10 cellular contexts compared by ENCODE assay signal in the genomic region with DNA sequence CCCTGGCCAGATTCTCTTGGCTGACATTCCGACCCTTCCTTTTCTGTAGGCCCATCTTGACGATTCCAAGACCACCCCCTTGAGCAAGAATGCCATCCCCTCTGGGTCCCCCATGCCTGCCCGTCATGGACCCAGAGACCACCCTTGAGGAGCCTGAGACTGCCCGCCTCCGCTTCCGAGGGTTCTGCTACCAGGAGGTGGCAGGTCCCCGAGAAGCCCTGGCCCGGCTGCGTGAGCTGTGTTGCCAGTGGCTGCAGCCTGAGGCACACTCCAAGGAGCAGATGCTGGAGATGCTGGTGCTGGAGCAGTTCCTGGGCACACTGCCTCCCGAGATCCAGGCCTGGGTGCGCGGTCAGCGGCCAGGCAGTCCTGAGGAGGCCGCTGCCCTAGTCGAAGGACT. TPM values are rescaled to one million over a fixed set of nuclear protein-coding genes. Genes with fewer than 3 reads are reported as not detected.
DNase-seq lines count a peak whose midpoint lies in the region; ATAC-seq, FAIRE-seq and TF ChIP-seq lines count a peak whose summit lies in the region.
"Had no signal": no experiment of that assay in that cellular context is flagged by ENCODE, and none has a peak within 500 bp of the region (broad histone marks: within the 10 kb centered on the region; RNA-seq: fewer than 3 reads in every experiment).

No MANE protein-coding gene starts in this region.

- peaks cover 4% of the 10 kb centered on the region; the same call in 1 of the 2 replicates for H3K36me3 ChIP-seq in KMS-11 (ENCODE audit: insufficient read depth)

- TF ChIP-seq POLR2A in A549 (IDR thresholded peaks at IDR 0.05; ENCODE audit: low read length), result no peak

- ATAC-seq in A549 (no peak), natural killer cell (no peak), GM19023 (IDR thresholded peaks at IDR 0.05; ENCODE audit: unreplicated experiment) (no peak)

- 91% methylated on average over 14 of the region's 15 CpGs for WGBS in A549 (ENCODE audit: missing lambda C conversion rate)

- POLR2A ChIA-PET in A549 (lab: Yijun Ruan, JAX), result interaction anchor here (1.0 kb wide), 1 partner anchor 42 kb away, joined by 3 read pairs; the partner anchor contains the start of gene ZBTB45

- H3K4me3 ChIP-seq in A549 (peak overlapping the region; percentile 57), KMS-11 (IDR thresholded peaks at IDR 0.05; ENCODE audit: insufficient read depth, low read depth, low read length) (no peak overlapping the region)

- H3K27ac Mint-ChIP-seq in dendritic cell treated with granulocyte-macrophage colony-stimulating factor and Interleukin-4, amounts not matched to agents 40 ng/mL and 50 ng/mL, for 4 days, result peak overlapping the region; percentile 97
- peak overlapping the region; percentile 94 to 99 for H3K27ac Mint-ChIP-seq in natural killer cell

- H3K27ac ChIP-seq in A549 (peak overlapping the region; percentile 76 to 93; a peak in 5 of 6 replicates), KMS-11 (no peak overlapping the region)

- no peaks in the 10 kb centered on the region for H3K79me2 ChIP-seq in KMS-11 (ENCODE audit: insufficient read depth, low read depth)

- no peaks in the 10 kb centered on the region for H4K20me1 ChIP-seq in KMS-11 (ENCODE audit: insufficient read depth)

- H3K4me2 ChIP-seq in A549, result peak overlapping the region; percentile 91
- H3K4me2 ChIP-seq in KMS-11, result peak overlapping the region; percentile 76

- H3K36me3 Mint-ChIP-seq in dendritic cell treated with granulocyte-macrophage colony-stimulating factor and Interleukin-4, amounts not matched to agents 40 ng/mL and 50 ng/mL, for 4 days (ENCODE audit: low read depth), result peaks cover 65% of the 10 kb centered on the region
- H3K36me3 Mint-ChIP-seq in natural killer cell, result no peaks in the 10 kb centered on the region

- TF ChIP-seq CTCF in A549 (IDR thresholded peaks at IDR 0.05) (no peak), KMS-11 (conservative IDR thresholded peaks at IDR 0.05; ENCODE audit: low read depth, low read length) (no peak), natural killer cell (IDR thresholded peaks at IDR 0.05) (no peak)

- H3K9me3 ChIP-seq in A549, result no peaks in the 10 kb centered on the region

- H3K9me3 Mint-ChIP-seq in dendritic cell treated with granulocyte-macrophage colony-stimulating factor and Interleukin-4, amounts not matched to agents 40 ng/mL and 50 ng/mL, for 4 days, result no peaks in the 10 kb centered on the region
- H3K9me3 Mint-ChIP-seq in natural killer cell, result no peaks in the 10 kb centered on the region

- H2AFZ ChIP-seq in KMS-11 (ENCODE audit: low read depth), result no peak overlapping the region

- CTCF ChIA-PET in A549 (lab: Yijun Ruan, JAX), result interaction anchor here (1.3 to 5.2 kb wide), 2 partner anchors 23 to 42 kb away, joined by 3 to 39 read pairs; partner anchors contain the start of gene ZBTB45

- H3K4me1 ChIP-seq in A549, result peaks cover 14% of the 10 kb centered on the region; the same call in 2 of the 3 replicates
- H3K4me1 ChIP-seq in KMS-11 (ENCODE audit: low read depth, poor library complexity, severe bottlenecking), result peaks cover 16% of the 10 kb centered on the region

- H3K4me3 Mint-ChIP-seq in dendritic cell treated with granulocyte-macrophage colony-stimulating factor and Interleukin-4, amounts not matched to agents 40 ng/mL and 50 ng/mL, for 4 days, result peak overlapping the region; percentile 92
- peak overlapping the region; percentile 93 for H3K4me3 Mint-ChIP-seq in natural killer cell

- no peak for FAIRE-seq in A549 (lab: Jason Lieb, UNC)

- intact Hi-C loops in dendritic cell treated with granulocyte-macrophage colony-stimulating factor and Interleukin-4, amounts not matched to agents 40 ng/mL and 50 ng/mL, for 4 days (cut with micrococcal nuclease), result loop anchor here (5.0 kb wide), 1 partner anchor 150 kb away; the partner anchor contains the start of gene ZSCAN22
- intact Hi-C loops in natural killer cell (cut with micrococcal nuclease), result no loop called here

- H3K4me1 Mint-ChIP-seq in dendritic cell treated with granulocyte-macrophage colony-stimulating factor and Interleukin-4, amounts not matched to agents 40 ng/mL and 50 ng/mL, for 4 days (ENCODE audit: low read depth), result peaks cover 26% of the 10 kb centered on the region
- H3K4me1 Mint-ChIP-seq in natural killer cell, result peaks cover 8 to 18% of the 10 kb centered on the region in 2 donors

- H3K27me3 ChIP-seq in KMS-11 (ENCODE audit: insufficient read depth, low read depth), result no peaks in the 10 kb centered on the region

- TF ChIP-seq EP300 in A549 (IDR thresholded peaks at IDR 0.05), result no peak

- H3K9ac ChIP-seq in KMS-11, result peak overlapping the region; percentile 49; the same call in 1 of the 2 replicates

- DNase-seq in A549 (ENCODE audit: low read depth in 1 of 2, low spot score in 1 of 2) (no peak), natural killer cell (no peak), RPMI8226 (no peak), GOT3 (lab: John Stamatoyannopoulos, UW) (no peak), NCI-H2029 treated with DMSO at 0.1 percent for 48 hours (lab: John Stamatoyannopoulos, UW) (no peak)
- DNase-seq: NCI-H446; stimulated activated naive CD4-positive, alpha-beta T cell had no signal

- no peaks in the 10 kb centered on the region for H3K27me3 Mint-ChIP-seq in dendritic cell treated with granulocyte-macrophage colony-stimulating factor and Interleukin-4, amounts not matched to agents 40 ng/mL and 50 ng/mL, for 4 days
- H3K27me3 Mint-ChIP-seq in natural killer cell (ENCODE audit: low read depth in 2 of 2), result no peaks in the 10 kb centered on the region

- TF ChIP-seq RAD21 in A549 (conservative IDR thresholded peaks at IDR 0.05 in 1 of 2, IDR thresholded peaks at IDR 0.05 in 1 of 2), result no peak

TF ChIP-seq in A549, 52 proteins besides CTCF, POLR2A, EP300 and RAD21:
- TF ChIP-seq JUN (IDR thresholded peaks at IDR 0.05) (no peak), RFX5 (IDR thresholded peaks at IDR 0.05) (no peak), PHF8 (IDR thresholded peaks at IDR 0.05; ENCODE audit: borderline replicate concordance, low read depth) (no peak), HOXB13 (CRISPR knock-in tag; IDR thresholded peaks at IDR 0.05; ENCODE audit: low read depth) (no peak), EHF (CRISPR knock-in tag; IDR thresholded peaks at IDR 0.05) (no peak), KDM1A (IDR thresholded peaks at IDR 0.05; ENCODE audit: low read depth) (no peak), HDAC2 (IDR thresholded peaks at IDR 0.05) (no peak)

RNA-seq across cellular contexts. Expression of gene ZNF446, which starts 1.0 kb away (rescaled TPM):
- polyA plus RNA-seq in A549 (2011; rRNA removed) (6.2 and 7.4 TPM in 2 replicates), A549 (2017; fragmentation: RNase III; extraction: RNeasy Plus Mini Kit Qiagen cat#74134 plus additional on column Dnase treatment) (9.9 to 12.5 TPM (median 11.0 TPM) in 3 replicates)
- 10.7 and 14.7 TPM in 2 replicates for polyA plus RNA-seq in A549 (2012; cell fraction: cytosol; rRNA removed)
- polyA plus RNA-seq in A549 (2012; cell fraction: nucleus; rRNA removed), result 32.2 and 37.8 TPM in 2 replicates
- 9.3 and 9.9 TPM in 2 replicates for polyA minus RNA-seq in A549 (2011; rRNA and poly(A)+ RNA removed)
- 10 to 100 TPM; 11.9 to 14.5 (median 13.5) TPM for total RNA-seq in natural killer cell

RNA-seq across cellular contexts. Expression of gene ZNF324, which starts 10.2 kb away (rescaled TPM):
- polyA plus RNA-seq in A549 (2011; rRNA removed), result 3.0 and 3.1 TPM in 2 replicates
- 3.6 and 5.1 TPM in 2 replicates for polyA plus RNA-seq in A549 (2012; cell fraction: cytosol; rRNA removed)
- 6.9 and 10.0 TPM in 2 replicates for polyA plus RNA-seq in A549 (2012; cell fraction: nucleus; rRNA removed)
- polyA plus RNA-seq in A549 (2017; fragmentation: RNase III; extraction: RNeasy Plus Mini Kit Qiagen cat#74134 plus additional on column Dnase treatment), result 6.4 to 6.9 TPM (median 6.9 TPM) in 3 replicates
- 8.1 and 9.8 TPM in 2 replicates for polyA minus RNA-seq in A549 (2011; rRNA and poly(A)+ RNA removed)
- 10 to 100 TPM; 21.3 to 23.7 (median 23.3) TPM for total RNA-seq in natural killer cell

RNA-seq across cellular contexts. Expression of gene ZNF324B, which starts 25.7 kb away (rescaled TPM):
- polyA plus RNA-seq in A549 (2011; rRNA removed) (3.8 and 4.1 TPM in 2 replicates), A549 (2017; fragmentation: RNase III; extraction: RNeasy Plus Mini Kit Qiagen cat#74134 plus additional on column Dnase treatment) (6.8 TPM in 3 replicates)
- polyA plus RNA-seq in A549 (2012; cell fraction: cytosol; rRNA removed), result 4.0 and 5.1 TPM in 2 replicates
- 4.8 and 7.9 TPM in 2 replicates for polyA plus RNA-seq in A549 (2012; cell fraction: nucleus; rRNA removed)
- 7.1 and 9.1 TPM in 2 replicates for polyA minus RNA-seq in A549 (2011; rRNA and poly(A)+ RNA removed)
- 10 to 100 TPM; 10.4 to 11.4 (median 11.4) TPM for total RNA-seq in natural killer cell

RNA-seq across cellular contexts. Expression of gene SLC27A5, which starts 34.7 kb away (rescaled TPM):
- polyA plus RNA-seq in A549 (2011; rRNA removed) (30.2 and 36.7 TPM in 2 replicates), A549 (2017; fragmentation: RNase III; extraction: RNeasy Plus Mini Kit Qiagen cat#74134 plus additional on column Dnase treatment) (36.7 to 40.4 TPM (median 37.8 TPM) in 3 replicates)
- 73.3 and 84.5 TPM in 2 replicates for polyA plus RNA-seq in A549 (2012; cell fraction: cytosol; rRNA removed)
- polyA plus RNA-seq in A549 (2012; cell fraction: nucleus; rRNA removed), result 45.0 and 48.2 TPM in 2 replicates
- polyA minus RNA-seq in A549 (2011; rRNA and poly(A)+ RNA removed), result 18.7 and 27.9 TPM in 2 replicates
- total RNA-seq in natural killer cell, result 1 to 10 TPM; 4.6 to 7.0 (median 4.7) TPM

RNA-seq across cellular contexts. Expression of gene ZNF132, which starts 37.2 kb away (rescaled TPM):
- polyA plus RNA-seq in A549 (2011; rRNA removed) (0.16 and 0.19 TPM in 2 replicates), A549 (2017; fragmentation: RNase III; extraction: RNeasy Plus Mini Kit Qiagen cat#74134 plus additional on column Dnase treatment) (0.05 to 0.13 TPM (median 0.09 TPM) in 3 replicates)
- polyA plus RNA-seq in A549 (2012; cell fraction: cytosol; rRNA removed), result 0.05 TPM in 2 replicates
- 0.02 and 0.07 TPM in 2 replicates for polyA plus RNA-seq in A549 (2012; cell fraction: nucleus; rRNA removed)
- polyA minus RNA-seq in A549 (2011; rRNA and poly(A)+ RNA removed), result 0.50 and 1.1 TPM in 2 replicates
- 1 to 10 TPM in 2 of 3 donors, under 1 TPM in 1; 0.88 to 1.6 (median 1.5) TPM for total RNA-seq in natural killer cell
